In genomic region chr11:110294509-110294908, GRCh38 we compare ENCODE assay signal across 9 cellular contexts. TPM values are rescaled to one million over a fixed set of nuclear protein-coding genes. Genes with fewer than 3 reads are reported as not detected.
DNase-seq lines count a peak whose midpoint lies in the region; ATAC-seq and TF ChIP-seq lines count a peak whose summit lies in the region.
"Had no signal": no experiment of that assay in that cellular context is flagged by ENCODE, and none has a peak within 500 bp of the region (broad histone marks: within the 10 kb centered on the region; RNA-seq: fewer than 3 reads in every experiment).

No MANE protein-coding gene starts in this region.

- no peak for ATAC-seq in gastroesophageal sphincter
- no peak for ATAC-seq in stimulated activated effector memory CD8-positive, alpha-beta T cell treated with anti-CD3 and anti-CD28 coated beads, Interleukin-12 subunit alpha, Interleukin-12 subunit beta, amount 100 ng/mL, for 72 hours
- no peak for ATAC-seq in HG02970 (IDR thresholded peaks at IDR 0.05; ENCODE audit: low FRiP score, unreplicated experiment)

- DNase-seq in NCI-H82 (lab: John Stamatoyannopoulos, UW): peak; percentile 16
- no peak for DNase-seq in NCI-H82 treated with DMSO at 0.1 percent for 48 hours (lab: John Stamatoyannopoulos, UW; ENCODE audit: unreplicated experiment)
- no peak for DNase-seq in activated CD4-positive, alpha-beta memory T cell treated with anti-CD3 and anti-CD28 coated beads for 36 hours
- DNase-seq in stimulated activated effector memory CD8-positive, alpha-beta T cell treated with anti-CD3 and anti-CD28 coated beads, Interleukin-12 subunit alpha, Interleukin-12 subunit beta, amount 100 ng/mL, for 72 hours (ENCODE audit: low spot score in 2 of 2): no peak
- no peak for DNase-seq in COLO668 (lab: John Stamatoyannopoulos, UW; ENCODE audit: unreplicated experiment)
- DNase-seq in stimulated activated CD4-positive, alpha-beta T cell treated with anti-CD3 and anti-CD28 coated beads, Interleukin-12 subunit alpha, Interleukin-12 subunit beta, amount 100 ng/mL, for 4 hours: no peak
- DNase-seq: NCI-H2081 treated with DMSO at 0.1 percent for 48 hours had no signal

- CTCF ChIA-PET in activated CD4-positive, alpha-beta memory T cell treated with anti-CD3 and anti-CD28 coated beads for 36 hours (lab: Charles Lee): no interaction called here

- TF ChIP-seq POLR2A in gastroesophageal sphincter (IDR thresholded peaks at IDR 0.05): no peak

- TF ChIP-seq CTCF in gastroesophageal sphincter (IDR thresholded peaks at IDR 0.05): no peak

- H3K9me3 ChIP-seq in gastroesophageal sphincter: no peaks in the 10 kb centered on the region

- no peaks in the 10 kb centered on the region for H3K27me3 Mint-ChIP-seq in activated CD4-positive, alpha-beta memory T cell treated with anti-CD3 and anti-CD28 coated beads for 36 hours

- peak overlapping the region; percentile 65 for H3K27ac Mint-ChIP-seq in activated CD4-positive, alpha-beta memory T cell treated with anti-CD3 and anti-CD28 coated beads for 36 hours
- H3K27ac Mint-ChIP-seq in stimulated activated effector memory CD8-positive, alpha-beta T cell treated with anti-CD3 and anti-CD28 coated beads, Interleukin-12 subunit alpha, Interleukin-12 subunit beta, amount 100 ng/mL, for 72 hours: peak overlapping the region; percentile 87

- intact Hi-C loops in activated CD4-positive, alpha-beta memory T cell treated with anti-CD3 and anti-CD28 coated beads for 36 hours (cut with micrococcal nuclease): no loop called here

- peaks cover 0 to 70% (median 13%) of the 10 kb centered on the region in 3 donors for H3K4me1 ChIP-seq in gastroesophageal sphincter

- POLR2A ChIA-PET in activated CD4-positive, alpha-beta memory T cell treated with anti-CD3 and anti-CD28 coated beads for 36 hours (lab: Charles Lee): no interaction called here

- H3K36me3 ChIP-seq in gastroesophageal sphincter: no peaks in the 10 kb centered on the region

- H3K27ac ChIP-seq in gastroesophageal sphincter: peak overlapping the region; percentile 7 to 100 (median 62)

- H3K9me3 Mint-ChIP-seq in activated CD4-positive, alpha-beta memory T cell treated with anti-CD3 and anti-CD28 coated beads for 36 hours: no peaks in the 10 kb centered on the region
- peaks cover 2% of the 10 kb centered on the region for H3K9me3 Mint-ChIP-seq in stimulated activated effector memory CD8-positive, alpha-beta T cell treated with anti-CD3 and anti-CD28 coated beads, Interleukin-12 subunit alpha, Interleukin-12 subunit beta, amount 100 ng/mL, for 72 hours

- WGBS in gastroesophageal sphincter (ENCODE audit: low coverage in 1 of 2), 2 donors: 16 to 28% methylated on average over 6 of the region's 6 CpGs

- peak overlapping the region; percentile 85 for H3K4me3 Mint-ChIP-seq in activated CD4-positive, alpha-beta memory T cell treated with anti-CD3 and anti-CD28 coated beads for 36 hours
- peak overlapping the region; percentile 81 for H3K4me3 Mint-ChIP-seq in stimulated activated effector memory CD8-positive, alpha-beta T cell treated with anti-CD3 and anti-CD28 coated beads, Interleukin-12 subunit alpha, Interleukin-12 subunit beta, amount 100 ng/mL, for 72 hours

- TF ChIP-seq EP300 in gastroesophageal sphincter (IDR thresholded peaks at IDR 0.05): no peak

- H3K4me1 Mint-ChIP-seq in activated CD4-positive, alpha-beta memory T cell treated with anti-CD3 and anti-CD28 coated beads for 36 hours (ENCODE audit: low read depth): peaks cover 48% of the 10 kb centered on the region
- peaks cover 46% of the 10 kb centered on the region for H3K4me1 Mint-ChIP-seq in stimulated activated effector memory CD8-positive, alpha-beta T cell treated with anti-CD3 and anti-CD28 coated beads, Interleukin-12 subunit alpha, Interleukin-12 subunit beta, amount 100 ng/mL, for 72 hours

- H3K36me3 Mint-ChIP-seq in activated CD4-positive, alpha-beta memory T cell treated with anti-CD3 and anti-CD28 coated beads for 36 hours: peaks cover 12% of the 10 kb centered on the region
- peaks cover 60% of the 10 kb centered on the region for H3K36me3 Mint-ChIP-seq in stimulated activated effector memory CD8-positive, alpha-beta T cell treated with anti-CD3 and anti-CD28 coated beads, Interleukin-12 subunit alpha, Interleukin-12 subunit beta, amount 100 ng/mL, for 72 hours

- peak overlapping the region; percentile 86 to 96 for H3K4me3 ChIP-seq in gastroesophageal sphincter

- no peaks in the 10 kb centered on the region for H3K27me3 ChIP-seq in gastroesophageal sphincter

RNA-seq across cellular contexts. Expression of gene RDX, which starts 1.9 kb away (rescaled TPM):
- total RNA-seq in activated CD4-positive, alpha-beta memory T cell treated with anti-CD3 and anti-CD28 coated beads for 36 hours: 10 to 100 TPM; 47.9 to 56.2 TPM
- total RNA-seq in gastroesophageal sphincter: 100 to 1,000 TPM in 2 of 4 donors, 10 to 100 TPM in 2; 75.7 to 114 (median 106) TPM
